ENCODE assay signal across 1 cellular context in the genomic region with DNA sequence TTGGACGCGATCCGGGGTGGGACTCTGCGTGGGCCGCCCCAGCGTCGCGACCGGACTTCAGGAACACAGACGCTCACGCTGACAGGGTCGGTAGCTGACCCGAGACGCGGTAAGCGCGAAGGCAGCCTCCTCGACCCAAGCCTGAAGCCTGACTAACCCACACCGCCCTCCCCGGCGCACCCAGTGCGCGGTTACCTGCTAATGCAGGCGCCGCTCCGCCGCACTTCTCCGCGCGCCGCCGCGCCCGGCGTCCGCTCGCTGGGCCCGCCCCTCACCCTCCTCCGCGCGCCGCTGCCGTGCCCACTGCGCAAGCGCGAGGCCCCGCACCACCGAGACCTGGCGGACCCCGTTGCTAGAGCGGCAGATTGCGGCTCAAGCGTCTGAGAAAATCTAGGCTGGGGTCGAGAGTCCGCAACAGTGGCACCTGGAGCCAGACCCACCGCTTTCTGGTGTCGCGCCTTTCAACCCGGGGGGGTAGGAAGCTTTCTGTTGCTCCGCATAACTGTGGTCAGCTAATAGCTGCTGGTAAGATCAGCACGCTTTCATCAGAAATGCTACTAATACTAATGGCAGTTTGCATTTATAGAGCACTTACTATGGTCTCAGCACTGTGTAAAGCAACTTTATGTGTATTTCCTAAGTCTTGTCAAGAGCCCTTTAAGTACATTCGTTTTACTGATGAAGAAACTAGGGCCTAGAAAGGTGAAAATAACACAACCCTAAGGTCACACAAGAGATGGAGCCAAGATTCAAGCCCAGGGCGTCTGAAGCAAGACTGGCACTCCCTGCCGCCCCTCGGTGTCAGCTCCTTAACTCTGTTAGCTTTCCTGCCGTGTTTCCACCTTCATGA.
A peak's percentile ranks its signal among the peaks of the same experiment; 100 is the strongest.
TF ChIP-seq lines count a peak whose summit lies in the region.

A gene with protein sequence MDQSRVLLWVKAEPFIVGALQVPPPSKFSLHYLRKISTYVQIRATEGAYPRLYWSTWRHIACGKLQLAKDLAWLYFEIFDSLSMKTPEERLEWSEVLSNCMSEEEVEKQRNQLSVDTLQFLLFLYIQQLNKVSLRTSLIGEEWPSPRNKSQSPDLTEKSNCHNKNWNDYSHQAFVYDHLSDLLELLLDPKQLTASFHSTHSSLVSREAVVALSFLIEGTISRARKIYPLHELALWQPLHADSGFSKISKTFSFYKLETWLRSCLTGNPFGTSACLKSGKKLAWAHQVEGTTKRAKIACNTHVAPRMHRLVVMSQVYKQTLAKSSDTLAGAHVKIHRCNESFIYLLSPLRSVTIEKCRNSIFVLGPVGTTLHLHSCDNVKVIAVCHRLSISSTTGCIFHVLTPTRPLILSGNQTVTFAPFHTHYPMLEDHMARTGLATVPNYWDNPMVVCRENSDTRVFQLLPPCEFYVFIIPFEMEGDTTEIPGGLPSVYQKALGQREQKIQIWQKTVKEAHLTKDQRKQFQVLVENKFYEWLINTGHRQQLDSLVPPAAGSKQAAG (minus strand): TSS at position 268 of the 850 bp plus-strand sequence. CDS start 3,010 bp downstream, outside the sequence.

TF ChIP-seq in neural cell, 6 proteins besides CTCF, POLR2A, EP300 and RAD21:
- TF ChIP-seq EZH2 (IDR thresholded peaks at IDR 0.05; ENCODE audit: borderline replicate concordance, insufficient read depth, low read length, poor library complexity, severe bottlenecking) (no peak), SMC3 (conservative IDR thresholded peaks at IDR 0.05; ENCODE audit: poor library complexity) (peak; percentile 53), MXI1 (conservative IDR thresholded peaks at IDR 0.05; ENCODE audit: poor library complexity, severe bottlenecking) (peak; percentile 79), TAF1 (IDR thresholded peaks at IDR 0.05; ENCODE audit: low read depth) (peak; percentile 95), POLR2AphosphoS5 (IDR thresholded peaks at IDR 0.05) (peak; percentile 79)
- TF ChIP-seq, protein P1, sequence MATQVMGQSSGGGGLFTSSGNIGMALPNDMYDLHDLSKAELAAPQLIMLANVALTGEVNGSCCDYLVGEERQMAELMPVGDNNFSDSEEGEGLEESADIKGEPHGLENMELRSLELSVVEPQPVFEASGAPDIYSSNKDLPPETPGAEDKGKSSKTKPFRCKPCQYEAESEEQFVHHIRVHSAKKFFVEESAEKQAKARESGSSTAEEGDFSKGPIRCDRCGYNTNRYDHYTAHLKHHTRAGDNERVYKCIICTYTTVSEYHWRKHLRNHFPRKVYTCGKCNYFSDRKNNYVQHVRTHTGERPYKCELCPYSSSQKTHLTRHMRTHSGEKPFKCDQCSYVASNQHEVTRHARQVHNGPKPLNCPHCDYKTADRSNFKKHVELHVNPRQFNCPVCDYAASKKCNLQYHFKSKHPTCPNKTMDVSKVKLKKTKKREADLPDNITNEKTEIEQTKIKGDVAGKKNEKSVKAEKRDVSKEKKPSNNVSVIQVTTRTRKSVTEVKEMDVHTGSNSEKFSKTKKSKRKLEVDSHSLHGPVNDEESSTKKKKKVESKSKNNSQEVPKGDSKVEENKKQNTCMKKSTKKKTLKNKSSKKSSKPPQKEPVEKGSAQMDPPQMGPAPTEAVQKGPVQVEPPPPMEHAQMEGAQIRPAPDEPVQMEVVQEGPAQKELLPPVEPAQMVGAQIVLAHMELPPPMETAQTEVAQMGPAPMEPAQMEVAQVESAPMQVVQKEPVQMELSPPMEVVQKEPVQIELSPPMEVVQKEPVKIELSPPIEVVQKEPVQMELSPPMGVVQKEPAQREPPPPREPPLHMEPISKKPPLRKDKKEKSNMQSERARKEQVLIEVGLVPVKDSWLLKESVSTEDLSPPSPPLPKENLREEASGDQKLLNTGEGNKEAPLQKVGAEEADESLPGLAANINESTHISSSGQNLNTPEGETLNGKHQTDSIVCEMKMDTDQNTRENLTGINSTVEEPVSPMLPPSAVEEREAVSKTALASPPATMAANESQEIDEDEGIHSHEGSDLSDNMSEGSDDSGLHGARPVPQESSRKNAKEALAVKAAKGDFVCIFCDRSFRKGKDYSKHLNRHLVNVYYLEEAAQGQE (IDR thresholded peaks at IDR 0.05; ENCODE audit: borderline replicate concordance), result peak; percentile 79
